9 cellular contexts compared by ENCODE assay signal in genomic region chr21:34707876-34708325, GRCh38. TPM values are rescaled to one million over a fixed set of nuclear protein-coding genes. Genes with fewer than 3 reads are reported as not detected.
DNase-seq lines count a peak whose midpoint lies in the region; ATAC-seq and TF ChIP-seq lines count a peak whose summit lies in the region.
"Had no signal": no experiment of that assay in that cellular context is flagged by ENCODE, and none has a peak within 500 bp of the region (broad histone marks: within the 10 kb centered on the region; RNA-seq: fewer than 3 reads in every experiment).

No MANE protein-coding gene starts in this region.

- peak overlapping the region; percentile 80 for H3K4me3 Mint-ChIP-seq in activated naive CD8-positive, alpha-beta T cell treated with anti-CD3 and anti-CD28 coated beads, Interleukin-2, amount 10 ng/mL, durations not matched to agents 7 days and 5 days

- H3K9me3 Mint-ChIP-seq in activated naive CD8-positive, alpha-beta T cell treated with anti-CD3 and anti-CD28 coated beads, Interleukin-2, amount 10 ng/mL, durations not matched to agents 7 days and 5 days = no peaks in the 10 kb centered on the region

- POLR2A ChIA-PET in activated naive CD8-positive, alpha-beta T cell treated with anti-CD3 and anti-CD28 coated beads, Interleukin-2, amount 10 ng/mL, durations not matched to agents 7 days and 5 days (lab: Charles Lee) = interaction anchor here (1.1 kb wide), 2 partner anchors 9 to 41 kb away, joined by 3 to 5 read pairs; no protein-coding TSS in a partner anchor

- peak; percentile 92 for ATAC-seq in GM21529 (IDR thresholded peaks at IDR 0.05; ENCODE audit: unreplicated experiment)
- ATAC-seq in activated naive CD8-positive, alpha-beta T cell treated with anti-CD3 and anti-CD28 coated beads, Interleukin-2, amount 10 ng/mL, durations not matched to agents 7 days and 5 days (ENCODE audit: low read depth) = peak; percentile 94

- H3K27ac Mint-ChIP-seq in activated naive CD8-positive, alpha-beta T cell treated with anti-CD3 and anti-CD28 coated beads, Interleukin-2, amount 10 ng/mL, durations not matched to agents 7 days and 5 days = peak overlapping the region; percentile 90

- H3K27me3 Mint-ChIP-seq in activated naive CD8-positive, alpha-beta T cell treated with anti-CD3 and anti-CD28 coated beads, Interleukin-2, amount 10 ng/mL, durations not matched to agents 7 days and 5 days = peaks cover 25% of the 10 kb centered on the region

- peak; percentile 90 for DNase-seq in GM12865 (ENCODE audit: low read depth)
- peak; percentile 36 for DNase-seq in KG1 (lab: John Stamatoyannopoulos, UW)
- DNase-seq in activated naive CD8-positive, alpha-beta T cell treated with anti-CD3 and anti-CD28 coated beads, Interleukin-2, amount 10 ng/mL, durations not matched to agents 7 days and 5 days = peak; percentile 54
- DNase-seq in NCI-H1436 (lab: John Stamatoyannopoulos, UW) = no peak
- DNase-seq in NCI-H526 (lab: John Stamatoyannopoulos, UW) = no peak
- no peak for DNase-seq in NCI-H128 (lab: John Stamatoyannopoulos, UW; ENCODE audit: unreplicated experiment)
- DNase-seq in Ammon's horn (ENCODE audit: low spot score) = no peak

- H3K4me3 ChIP-seq in GM12865 (ENCODE audit: low read depth, low read length) = no peak overlapping the region

- H3K36me3 Mint-ChIP-seq in activated naive CD8-positive, alpha-beta T cell treated with anti-CD3 and anti-CD28 coated beads, Interleukin-2, amount 10 ng/mL, durations not matched to agents 7 days and 5 days = no peaks in the 10 kb centered on the region

- no peak for TF ChIP-seq CTCF in GM12865 (IDR thresholded peaks at IDR 0.05; ENCODE audit: insufficient read depth, low read depth, low read length, missing control alignments)

- H3K4me1 Mint-ChIP-seq in activated naive CD8-positive, alpha-beta T cell treated with anti-CD3 and anti-CD28 coated beads, Interleukin-2, amount 10 ng/mL, durations not matched to agents 7 days and 5 days = peaks cover 27% of the 10 kb centered on the region

RNA-seq across cellular contexts. Expression of gene CLIC6, which starts 39.1 kb away (rescaled TPM):
- under 1 TPM; 0.37 to 0.42 TPM for total RNA-seq in activated naive CD8-positive, alpha-beta T cell treated with anti-CD3 and anti-CD28 coated beads, Interleukin-2, amount 10 ng/mL, durations not matched to agents 7 days and 5 days
- total RNA-seq: pulmonary artery endothelial cell had no signal

Comparison
In these comparisons a context has a peak if more than half of its experiments do, and no peak if none do; other contexts are left out.
1. DNase-seq: peak in GM12865 (single experiment), KG1 (single experiment) and activated naive CD8-positive, alpha-beta T cell treated with anti-CD3 and anti-CD28 coated beads, Interleukin-2, amount 10 ng/mL, durations not matched to agents 7 days and 5 days (single experiment); none in NCI-H1436 (single experiment), NCI-H526 (0 of 2), NCI-H128 (single experiment) and Ammon's horn (single experiment).